In the genomic region with DNA sequence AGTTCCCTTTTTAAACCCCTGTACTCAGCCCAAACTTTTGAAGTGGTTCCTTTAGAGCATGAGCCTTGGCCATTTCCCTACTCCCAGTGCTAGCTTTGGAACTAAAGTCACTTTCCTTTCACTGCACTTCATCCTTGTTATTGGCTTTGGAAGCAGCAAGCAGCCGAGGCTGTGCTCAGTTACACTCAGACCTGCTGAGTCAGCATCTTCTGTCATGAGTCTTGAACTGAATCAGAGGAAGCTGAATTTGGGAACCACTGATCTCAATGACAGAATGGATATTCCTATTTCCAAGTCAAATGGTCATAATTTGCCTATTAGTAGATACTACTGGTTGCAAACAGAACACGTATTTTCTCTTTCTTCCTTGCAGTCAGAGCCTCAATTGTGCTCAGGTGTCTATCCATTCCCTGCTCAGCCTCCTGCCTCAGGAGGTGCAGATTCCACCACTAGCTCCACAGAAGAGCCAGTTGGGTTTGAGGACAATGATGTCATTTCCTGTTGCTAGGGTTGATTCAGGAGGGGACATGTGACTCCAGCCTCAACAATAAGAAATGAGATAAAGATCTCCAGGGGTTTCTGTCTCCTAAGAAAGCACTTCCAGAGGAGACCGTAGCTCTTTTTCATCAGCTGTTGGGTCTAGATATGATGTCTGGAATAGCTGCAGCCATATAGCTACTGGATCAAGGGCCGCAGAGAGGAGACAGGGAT, we compare ENCODE assay signal across 13 cellular contexts. TPM values are rescaled to one million over a fixed set of nuclear protein-coding genes. Genes with fewer than 3 reads are reported as not detected.
DNase-seq lines count a peak whose midpoint lies in the region; ATAC-seq and TF ChIP-seq lines count a peak whose summit lies in the region.
"Had no signal": no experiment of that assay in that cellular context is flagged by ENCODE, and none has a peak within 500 bp of the region (broad histone marks: within the 10 kb centered on the region; RNA-seq: fewer than 3 reads in every experiment).

No MANE protein-coding gene starts in this region.

- peak; percentile 50 for ATAC-seq in activated CD4-positive, alpha-beta T cell treated with anti-CD3 and anti-CD28 coated beads for 36 hours
- ATAC-seq: WTC11 had no signal

- H3K4me3 ChIP-seq in choroid plexus epithelial cell (ENCODE audit: low read depth, low read length), result no peak overlapping the region
- H3K4me3 ChIP-seq: esophagus muscularis mucosa, SJSA1, skin epidermis, stomach had no signal

- POLR2A ChIA-PET in activated CD4-positive, alpha-beta T cell treated with anti-CD3 and anti-CD28 coated beads for 36 hours (lab: Charles Lee), result no interaction called here

- no peaks in the 10 kb centered on the region for H3K9me3 Mint-ChIP-seq in activated CD4-positive, alpha-beta T cell treated with anti-CD3 and anti-CD28 coated beads for 36 hours (ENCODE audit: low read depth)
- H3K9me3 Mint-ChIP-seq in neural crest cell, result no peaks in the 10 kb centered on the region

- H3K27ac Mint-ChIP-seq in activated CD4-positive, alpha-beta T cell treated with anti-CD3 and anti-CD28 coated beads for 36 hours, result no peak overlapping the region
- peak overlapping the region; percentile 16 for H3K27ac Mint-ChIP-seq in neural crest cell (ENCODE audit: unreplicated experiment)
- H3K27ac Mint-ChIP-seq: WTC11 had no signal

- no peaks in the 10 kb centered on the region for H3K27me3 Mint-ChIP-seq in activated CD4-positive, alpha-beta T cell treated with anti-CD3 and anti-CD28 coated beads for 36 hours
- H3K27me3 Mint-ChIP-seq in neural crest cell (ENCODE audit: low read depth), result no peaks in the 10 kb centered on the region

- intact Hi-C loops in activated CD4-positive, alpha-beta T cell treated with anti-CD3 and anti-CD28 coated beads for 36 hours (cut with DNase I, micrococcal nuclease), result no loop called here

- H3K4me1 Mint-ChIP-seq in activated CD4-positive, alpha-beta T cell treated with anti-CD3 and anti-CD28 coated beads for 36 hours, result peaks cover 46% of the 10 kb centered on the region
- H3K4me1 Mint-ChIP-seq in neural crest cell, result no peaks in the 10 kb centered on the region

- CTCF ChIA-PET in activated CD4-positive, alpha-beta T cell treated with anti-CD3 and anti-CD28 coated beads for 36 hours (lab: Charles Lee), result no interaction called here

- no peak for TF ChIP-seq CTCF in choroid plexus epithelial cell (conservative IDR thresholded peaks at IDR 0.05; ENCODE audit: low read depth, low read length)
- TF ChIP-seq CTCF in neural crest cell (conservative IDR thresholded peaks at IDR 0.05), result no peak

- no peaks in the 10 kb centered on the region for H3K36me3 Mint-ChIP-seq in activated CD4-positive, alpha-beta T cell treated with anti-CD3 and anti-CD28 coated beads for 36 hours (ENCODE audit: low read depth)
- H3K36me3 Mint-ChIP-seq in neural crest cell (ENCODE audit: low read depth), result no peaks in the 10 kb centered on the region
- H3K36me3 Mint-ChIP-seq: WTC11 had no signal

- H3K4me3 Mint-ChIP-seq in activated CD4-positive, alpha-beta T cell treated with anti-CD3 and anti-CD28 coated beads for 36 hours, result no peak overlapping the region
- H3K4me3 Mint-ChIP-seq in neural crest cell, result no peak overlapping the region
- H3K4me3 Mint-ChIP-seq: WTC11 had no signal

- DNase-seq in activated CD4-positive, alpha-beta T cell treated with anti-CD3 and anti-CD28 coated beads for 36 hours, result peak; percentile 20
- no peak for DNase-seq in activated CD4-positive, alpha-beta T cell treated with anti-CD3 and anti-CD28 coated beads for 48 hours
- DNase-seq in MV-4-11 (lab: John Stamatoyannopoulos, UW) (peak; percentile 30), choroid plexus epithelial cell (ENCODE audit: low read depth) (peak; percentile 47), neural crest cell (ENCODE audit: low read depth, low spot score) (no peak), SW 1271 (lab: John Stamatoyannopoulos, UW) (no peak), inferior parietal cortex (ENCODE audit: extremely low spot score) (no peak), activated T-cell treated with anti-CD3 and anti-CD28 coated beads for 4 hours (no peak)
- DNase-seq: stomach had no signal

RNA-seq across cellular contexts. Expression of a gene that starts 44.9 kb away (rescaled TPM):
- total RNA-seq in activated CD4-positive, alpha-beta T cell treated with anti-CD3 and anti-CD28 coated beads for 36 hours, result 10 to 100 TPM; 37.4 to 51.9 TPM
- total RNA-seq in neural crest cell, result 55.5 and 60.0 TPM in 2 replicates

Comparison
In these comparisons a context has a peak if more than half of its experiments do, and no peak if none do; other contexts are left out.
1. DNase-seq: peak in activated CD4-positive, alpha-beta T cell treated with anti-CD3 and anti-CD28 coated beads for 36 hours (single experiment), MV-4-11 (single experiment) and choroid plexus epithelial cell (single experiment); none in activated CD4-positive, alpha-beta T cell treated with anti-CD3 and anti-CD28 coated beads for 48 hours (single experiment), neural crest cell (single experiment), SW 1271 (0 of 2), inferior parietal cortex (single experiment) and activated T-cell treated with anti-CD3 and anti-CD28 coated beads for 4 hours (single experiment).